ENCODE assay signal across 24 cellular contexts in the genomic region with DNA sequence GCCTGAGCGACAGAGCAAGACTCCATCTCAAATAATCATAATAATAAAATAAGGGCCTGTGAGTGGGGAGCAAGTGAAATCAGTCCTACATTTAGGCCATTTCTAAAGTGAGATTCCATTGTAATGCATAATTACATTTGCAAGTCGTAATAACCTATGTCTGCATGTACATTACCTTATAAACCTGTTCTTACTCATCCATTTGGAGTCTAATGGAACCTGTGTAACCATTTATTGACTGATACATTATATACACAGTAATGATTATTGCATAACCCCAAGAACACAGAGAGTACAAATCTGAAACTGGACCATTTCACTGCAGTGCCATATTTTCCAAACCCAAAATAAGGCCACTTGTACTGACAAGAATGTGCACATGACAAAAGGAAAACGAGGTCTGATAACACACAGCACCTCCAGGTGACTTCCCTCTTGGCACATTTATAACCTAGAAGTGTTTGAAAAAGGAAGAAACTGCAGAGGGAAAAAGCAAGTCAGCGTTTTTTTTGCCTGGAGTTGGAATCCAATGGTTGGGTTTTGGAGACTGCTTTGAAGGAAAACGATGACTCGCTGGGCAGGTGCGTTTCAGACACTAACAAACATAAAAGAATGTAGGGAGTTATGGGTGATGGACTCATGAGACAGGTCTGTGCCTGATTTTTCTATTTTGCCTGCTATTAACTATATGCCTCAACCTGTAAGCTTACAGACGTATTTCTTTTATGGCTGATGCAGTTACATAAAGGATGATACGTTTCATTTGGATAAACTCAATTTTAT.
DNase-seq lines count a peak whose midpoint lies in the region; ATAC-seq, FAIRE-seq and TF ChIP-seq lines count a peak whose summit lies in the region.
"Had no signal": no experiment of that assay in that cellular context is flagged by ENCODE, and none has a peak within 500 bp of the region (broad histone marks: within the 10 kb centered on the region; RNA-seq: fewer than 3 reads in every experiment).

No MANE protein-coding gene starts in this region.

- no peak overlapping the region for H3K4me3 Mint-ChIP-seq in activated CD4-positive, alpha-beta T cell treated with anti-CD3 and anti-CD28 coated beads, Interleukin-2, amount 10 ng/mL, durations not matched to agents 24 days and 14 days
- H3K4me3 Mint-ChIP-seq: activated CD4-positive, alpha-beta memory T cell treated with anti-CD3 and anti-CD28 coated beads, Interleukin-2, amount 10 ng/mL, durations not matched to agents 7 days and 5 days; activated naive CD8-positive, alpha-beta T cell treated with anti-CD3 and anti-CD28 coated beads, Interleukin-2, amount 10 ng/mL, durations not matched to agents 7 days and 5 days; immature natural killer cell; natural killer cell treated with Interleukin-12 subunit alpha and Interleukin-12 subunit beta and Interleukin-15 and Interleukin-18, amount 100 ng/mL, for 72 hours had no signal

- peak; percentile 41 for DNase-seq in A172 (ENCODE audit: low spot score)
- no peak for DNase-seq in H54 (ENCODE audit: insufficient read length, low spot score)
- peak; percentile 15 for DNase-seq in RPMI8226
- peak; percentile 87 for DNase-seq in epithelial cell of prostate (ENCODE audit: low read depth, low spot score)
- no peak for DNase-seq in HT-29 (ENCODE audit: low spot score)
- DNase-seq in iPS-NIHi7 (ENCODE audit: extremely low spot score), result no peak
- DNase-seq in activated CD4-positive, alpha-beta T cell treated with anti-CD3 and anti-CD28 coated beads, Interleukin-2, amount 10 ng/mL, durations not matched to agents 24 days and 14 days, result no peak
- DNase-seq: activated CD4-positive, alpha-beta memory T cell treated with anti-CD3 and anti-CD28 coated beads, Interleukin-2, amount 10 ng/mL, durations not matched to agents 7 days and 5 days; activated naive CD8-positive, alpha-beta T cell treated with anti-CD3 and anti-CD28 coated beads, Interleukin-2, amount 10 ng/mL, durations not matched to agents 7 days and 5 days; cerebellar nuclear complex; foreskin fibroblast; immature natural killer cell; NCI-H1436 treated with DMSO at 0.1 percent for 48 hours; NCI-H748 treated with DMSO at 0.1 percent for 48 hours; retina; SHP77; stimulated activated CD4-positive, alpha-beta T cell treated with anti-CD3 and anti-CD28 coated beads, Interleukin-4, amount 100 ng/mL, for 4 hours; stimulated activated naive CD4-positive, alpha-beta T cell; SW 1271 had no signal

- H3K9me3 Mint-ChIP-seq in activated CD4-positive, alpha-beta T cell treated with anti-CD3 and anti-CD28 coated beads, Interleukin-2, amount 10 ng/mL, durations not matched to agents 24 days and 14 days, result no peaks in the 10 kb centered on the region
- H3K9me3 Mint-ChIP-seq: activated CD4-positive, alpha-beta memory T cell treated with anti-CD3 and anti-CD28 coated beads, Interleukin-2, amount 10 ng/mL, durations not matched to agents 7 days and 5 days; activated naive CD8-positive, alpha-beta T cell treated with anti-CD3 and anti-CD28 coated beads, Interleukin-2, amount 10 ng/mL, durations not matched to agents 7 days and 5 days; immature natural killer cell; natural killer cell treated with Interleukin-12 subunit alpha and Interleukin-12 subunit beta and Interleukin-15 and Interleukin-18, amount 100 ng/mL, for 72 hours had no signal

- TF ChIP-seq POLR2A in H54 (IDR thresholded peaks at IDR 0.05; ENCODE audit: low read depth, low read length), result no peak

- H3K27ac Mint-ChIP-seq in activated CD4-positive, alpha-beta T cell treated with anti-CD3 and anti-CD28 coated beads, Interleukin-2, amount 10 ng/mL, durations not matched to agents 24 days and 14 days, result no peak overlapping the region
- H3K27ac Mint-ChIP-seq: activated CD4-positive, alpha-beta memory T cell treated with anti-CD3 and anti-CD28 coated beads, Interleukin-2, amount 10 ng/mL, durations not matched to agents 7 days and 5 days; activated naive CD8-positive, alpha-beta T cell treated with anti-CD3 and anti-CD28 coated beads, Interleukin-2, amount 10 ng/mL, durations not matched to agents 7 days and 5 days; immature natural killer cell; natural killer cell treated with Interleukin-12 subunit alpha and Interleukin-12 subunit beta and Interleukin-15 and Interleukin-18, amount 100 ng/mL, for 72 hours had no signal

- no peak for ATAC-seq in GM21528 (IDR thresholded peaks at IDR 0.05; ENCODE audit: low FRiP score, unreplicated experiment)
- ATAC-seq: activated CD4-positive, CD25-positive, alpha-beta regulatory T cell treated with anti-CD3 and anti-CD28 coated beads, Interleukin-2, amount 50 U/mL, for 24 hours; natural killer cell treated with Interleukin-12 subunit alpha and Interleukin-12 subunit beta and Interleukin-15 and Interleukin-18, amount 100 ng/mL, for 72 hours had no signal

- peak; percentile 36 for FAIRE-seq in H54 (lab: Jason Lieb, UNC)
- FAIRE-seq: GM19239 had no signal

- H3K4me1 Mint-ChIP-seq in activated CD4-positive, alpha-beta T cell treated with anti-CD3 and anti-CD28 coated beads, Interleukin-2, amount 10 ng/mL, durations not matched to agents 24 days and 14 days, result no peaks in the 10 kb centered on the region

- H3K27me3 Mint-ChIP-seq in activated CD4-positive, alpha-beta T cell treated with anti-CD3 and anti-CD28 coated beads, Interleukin-2, amount 10 ng/mL, durations not matched to agents 24 days and 14 days, result peaks cover 24% of the 10 kb centered on the region
- H3K27me3 Mint-ChIP-seq: natural killer cell treated with Interleukin-12 subunit alpha and Interleukin-12 subunit beta and Interleukin-15 and Interleukin-18, amount 100 ng/mL, for 72 hours had no signal

- H3K36me3 Mint-ChIP-seq in activated CD4-positive, alpha-beta T cell treated with anti-CD3 and anti-CD28 coated beads, Interleukin-2, amount 10 ng/mL, durations not matched to agents 24 days and 14 days (ENCODE audit: low read depth), result no peaks in the 10 kb centered on the region
- H3K36me3 Mint-ChIP-seq: activated naive CD8-positive, alpha-beta T cell treated with anti-CD3 and anti-CD28 coated beads, Interleukin-2, amount 10 ng/mL, durations not matched to agents 7 days and 5 days; immature natural killer cell; natural killer cell treated with Interleukin-12 subunit alpha and Interleukin-12 subunit beta and Interleukin-15 and Interleukin-18, amount 100 ng/mL, for 72 hours had no signal

- H3K27ac ChIP-seq in epithelial cell of prostate, result peak overlapping the region; percentile 86
- H3K27ac ChIP-seq: C4-2B had no signal

- intact Hi-C loops in activated CD4-positive, alpha-beta T cell treated with anti-CD3 and anti-CD28 coated beads, Interleukin-2, amount 10 ng/mL, durations not matched to agents 24 days and 14 days (cut with micrococcal nuclease), result loop anchor here (10.0 kb wide), 1 partner anchor 111 kb away; no protein-coding TSS in a partner anchor

Comparison
In these comparisons a context has a peak if more than half of its experiments do, and no peak if none do; other contexts are left out.
1. DNase-seq: peak in A172 (single experiment), RPMI8226 (single experiment) and epithelial cell of prostate (single experiment); none in H54 (single experiment), HT-29 (single experiment), iPS-NIHi7 (single experiment) and activated CD4-positive, alpha-beta T cell treated with anti-CD3 and anti-CD28 coated beads, Interleukin-2, amount 10 ng/mL, durations not matched to agents 24 days and 14 days (single experiment).